In genomic region chr1:193625255-193625654, GRCh38 we compare ENCODE assay signal across 20 cellular contexts.
DNase-seq lines count a peak whose midpoint lies in the region; ATAC-seq and TF ChIP-seq lines count a peak whose summit lies in the region.
"Had no signal": no experiment of that assay in that cellular context is flagged by ENCODE, and none has a peak within 500 bp of the region (broad histone marks: within the 10 kb centered on the region; RNA-seq: fewer than 3 reads in every experiment).

No MANE protein-coding gene starts in this region.

- H3K9me3 ChIP-seq in GM23248 (ENCODE audit: low read depth) (no peaks in the 10 kb centered on the region), upper lobe of left lung (no peaks in the 10 kb centered on the region)
- H3K9me3 ChIP-seq: HAP-1 had no signal

- in situ Hi-C loops in GM23248 (cut with MboI), result no loop called here

- no peak for TF ChIP-seq CTCF in upper lobe of left lung (IDR thresholded peaks at IDR 0.05)

- no peaks in the 10 kb centered on the region for H3F3A ChIP-seq in GM23248 (ENCODE audit: insufficient read depth)

- H2AFZ ChIP-seq in GM23248, result no peak overlapping the region

- H3K9me2 ChIP-seq in GM23248 (ENCODE audit: insufficient read depth), result no peaks in the 10 kb centered on the region

- H3K27me3 ChIP-seq in GM23248 (replicated peaks; ENCODE audit: insufficient read depth) (no peaks in the 10 kb centered on the region), upper lobe of left lung (no peaks in the 10 kb centered on the region)

- no peak for TF ChIP-seq EP300 in upper lobe of left lung (IDR thresholded peaks at IDR 0.05)

- H3K4me1 ChIP-seq in GM23248 (ENCODE audit: insufficient read depth), result no peaks in the 10 kb centered on the region
- no peaks in the 10 kb centered on the region for H3K4me1 ChIP-seq in upper lobe of left lung
- H3K4me1 ChIP-seq: HAP-1 had no signal

- H3K4me2 ChIP-seq in GM23248 (ENCODE audit: unreplicated experiment), result no peak overlapping the region

- ATAC-seq in upper lobe of left lung (ENCODE audit: low FRiP score in 2 of 2), result no peak
- ATAC-seq: Right ventricle myocardium inferior, T-helper 17 cell had no signal

- 42 to 44% methylated on average over 4 of the region's 4 CpGs for WGBS in GM23248 (ENCODE audit: low coverage in 1 of 2, low lambda C conversion rate in 2 of 2, missing lambda C conversion rate in 2 of 2), 2 experiments
- WGBS in upper lobe of left lung, 2 donors, result 71 to 86% methylated on average over 4 of the region's 4 CpGs

- DNase-seq in COLO829 (ENCODE audit: low spot score), result peak; percentile 43
- peak; percentile 6 for DNase-seq in GM23248
- peak; percentile 57 for DNase-seq in RPMI7951 (ENCODE audit: low read depth)
- peak; percentile 55 for DNase-seq in foreskin melanocyte
- DNase-seq in upper lobe of left lung, result no peak
- no peak for DNase-seq in NCI-H748 treated with DMSO at 0.1 percent for 48 hours (lab: John Stamatoyannopoulos, UW)
- no peak for DNase-seq in SKM-1 (lab: John Stamatoyannopoulos, UW; ENCODE audit: unreplicated experiment)
- no peak for DNase-seq in Ammon's horn (ENCODE audit: low spot score)
- DNase-seq: 8988T, AML-193, KBM-7, NCI-H1105, NCI-H2081, NCI-H2171 treated with DMSO at 0.1 percent for 48 hours, SW 1271, T-helper 17 cell had no signal

- H3K79me2 ChIP-seq in GM23248 (ENCODE audit: insufficient read depth), result no peaks in the 10 kb centered on the region

- H3K9ac ChIP-seq in GM23248, result no peak overlapping the region

- H3K27ac ChIP-seq in GM23248 (no peak overlapping the region), upper lobe of left lung (no peak overlapping the region)
- H3K27ac ChIP-seq: C4-2B, HL-60 had no signal

- no peaks in the 10 kb centered on the region for H4K20me1 ChIP-seq in GM23248 (ENCODE audit: insufficient read depth)

- no peak for TF ChIP-seq POLR2A in upper lobe of left lung (IDR thresholded peaks at IDR 0.05)

- H3K36me3 ChIP-seq in GM23248 (ENCODE audit: low read depth) (no peaks in the 10 kb centered on the region), upper lobe of left lung (no peaks in the 10 kb centered on the region)
- H3K36me3 ChIP-seq: HAP-1 had no signal

- H3K4me3 ChIP-seq in GM23248 (no peak overlapping the region), upper lobe of left lung (no peak overlapping the region)
- H3K4me3 ChIP-seq: HAP-1 had no signal

Comparison
In these comparisons a context has a peak if more than half of its experiments do, and no peak if none do; other contexts are left out.
1. DNase-seq: peak in COLO829 (single experiment), GM23248 (single experiment), RPMI7951 (single experiment) and foreskin melanocyte (single experiment); none in upper lobe of left lung (0 of 2), NCI-H748 treated with DMSO at 0.1 percent for 48 hours (single experiment), SKM-1 (single experiment) and Ammon's horn (single experiment).